In the genomic region with DNA sequence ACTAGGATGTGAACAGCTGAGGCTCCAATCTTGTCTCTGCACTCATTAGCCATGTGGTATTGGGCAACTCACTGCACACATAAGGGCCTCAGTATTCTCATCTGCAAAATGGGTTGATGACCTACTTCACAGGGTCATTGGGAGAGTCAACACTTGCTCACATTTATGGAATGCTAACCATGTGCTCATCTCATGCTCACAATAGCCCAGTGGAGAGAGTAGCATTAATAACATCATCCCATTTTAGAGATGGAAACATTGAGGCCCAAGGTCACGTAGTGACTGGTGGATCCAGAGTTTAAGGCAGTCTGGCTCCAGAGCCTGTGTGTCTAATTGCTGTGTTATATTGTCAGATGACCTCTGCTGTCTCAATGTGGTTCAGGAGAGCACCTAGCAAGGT, we compare ENCODE assay signal across 29 cellular contexts.
"Had no signal": no experiment of that assay in that cellular context is flagged by ENCODE, and none has a peak within 500 bp of the region (broad histone marks: within the 10 kb centered on the region; RNA-seq: fewer than 3 reads in every experiment).

No MANE protein-coding gene starts in this region.

- H3K4me1 ChIP-seq: colonic mucosa, esophagus muscularis mucosa, esophagus squamous epithelium, foreskin keratinocyte, gastrocnemius medialis, gastroesophageal sphincter, heart left ventricle, heart right ventricle had no signal

- H3K27ac ChIP-seq: colonic mucosa, coronary artery, dorsolateral prefrontal cortex, epithelial cell of prostate, esophagus muscularis mucosa, esophagus squamous epithelium, foreskin keratinocyte, gastrocnemius medialis, gastroesophageal sphincter, heart left ventricle, heart right ventricle had no signal

- FAIRE-seq: colon, endometrium, endothelial cell of umbilical vein, frontal cortex had no signal

- H3K36me3 ChIP-seq: colonic mucosa, esophagus muscularis mucosa, esophagus squamous epithelium, gastrocnemius medialis, gastroesophageal sphincter, heart left ventricle, heart right ventricle had no signal

- H3K27me3 Mint-ChIP-seq: dendritic cell treated with granulocyte-macrophage colony-stimulating factor and Interleukin-4, amounts not matched to agents 40 ng/mL and 50 ng/mL, for 4 days; effector memory CD8-positive, alpha-beta T cell had no signal

- H3K27me3 ChIP-seq: colonic mucosa, esophagus squamous epithelium, foreskin keratinocyte, gastroesophageal sphincter had no signal

- H3K4me3 Mint-ChIP-seq: dendritic cell treated with granulocyte-macrophage colony-stimulating factor and Interleukin-4, amounts not matched to agents 40 ng/mL and 50 ng/mL, for 4 days; effector memory CD8-positive, alpha-beta T cell; endodermal cell had no signal

- ATAC-seq: effector memory CD8-positive, alpha-beta T cell; esophagus mucosa; foreskin keratinocyte; gastrocnemius medialis; gastroesophageal sphincter; heart left ventricle; heart right ventricle had no signal

- H3K27ac Mint-ChIP-seq: dendritic cell treated with granulocyte-macrophage colony-stimulating factor and Interleukin-4, amounts not matched to agents 40 ng/mL and 50 ng/mL, for 4 days; effector memory CD8-positive, alpha-beta T cell; endodermal cell had no signal

- DNase-seq: colonic mucosa; cortex of kidney; dermis blood vessel endothelial cell; dorsolateral prefrontal cortex; effector CD4-positive, alpha-beta T cell; effector CD8-positive, alpha-beta T cell; effector memory CD4-positive, alpha-beta T cell; effector memory CD8-positive, alpha-beta T cell; endodermal cell; erythroblast; esophagus squamous epithelium; foreskin fibroblast; foreskin keratinocyte; foreskin melanocyte; gastrocnemius medialis; glutamatergic neuron; head of caudate nucleus; heart left ventricle; heart right ventricle had no signal

- H3K9me3 ChIP-seq: colonic mucosa, esophagus muscularis mucosa, esophagus squamous epithelium, gastrocnemius medialis, gastroesophageal sphincter, heart left ventricle, heart right ventricle had no signal

- H3K4me3 ChIP-seq: colonic mucosa, coronary artery, dorsolateral prefrontal cortex, esophagus muscularis mucosa, esophagus squamous epithelium, gastrocnemius medialis, gastroesophageal sphincter, heart left ventricle, heart right ventricle had no signal

- H3K9me3 Mint-ChIP-seq: endodermal cell had no signal

- H3K4me1 Mint-ChIP-seq: endodermal cell had no signal
